13 cellular contexts compared by ENCODE assay signal in the genomic region with DNA sequence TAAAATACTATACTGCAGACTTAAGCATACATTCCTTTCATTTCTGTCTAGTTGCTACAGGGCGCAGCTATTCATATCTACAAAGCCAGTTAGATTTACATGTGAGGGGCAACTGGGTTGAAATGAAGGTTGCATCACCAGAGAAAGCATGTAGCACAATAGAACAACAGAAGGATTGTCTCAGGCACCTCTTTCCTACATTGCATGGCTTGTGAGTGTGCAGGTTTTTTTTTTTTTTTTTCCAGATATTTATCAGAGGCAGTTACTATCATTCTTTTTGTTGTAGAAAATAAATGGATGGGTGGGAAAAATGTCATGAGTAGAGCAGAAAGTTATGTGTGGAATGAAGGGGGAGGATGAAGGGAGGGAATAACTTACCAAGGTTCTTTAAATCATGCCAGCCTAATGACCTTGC.
A peak's percentile ranks its signal among the peaks of the same experiment; 100 is the strongest.
DNase-seq lines count a peak whose midpoint lies in the region; ATAC-seq and TF ChIP-seq lines count a peak whose summit lies in the region.
"Had no signal": no experiment of that assay in that cellular context is flagged by ENCODE, and none has a peak within 500 bp of the region (broad histone marks: within the 10 kb centered on the region; RNA-seq: fewer than 3 reads in every experiment).

No MANE protein-coding gene starts in this region.

- DNase-seq in A172 (ENCODE audit: low spot score) (peak; percentile 93), HK-2 (ENCODE audit: unreplicated experiment) (peak; percentile 20), astrocyte of the hippocampus (ENCODE audit: low read depth, low spot score) (peak; percentile 72), islet precursor cell (peak; percentile 76), BE2C (no peak), adrenal gland (no peak), NAMALWA (ENCODE audit: low spot score) (no peak)
- DNase-seq: activated T-cell treated with anti-CD3 and anti-CD28 coated beads for 4 hours; left cardiac atrium; NCI-H1694; spleen; stimulated activated naive B cell treated with anti-CD40 and anti-IgM and Interleukin-4, amounts not matched to agents 10 μg/mL and 1 μg/mL and 100 μg/mL, for 72 hours had no signal

- 0 to 50% (median 35%) methylated on average over 1 of the region's 1 CpG for WGBS in adrenal gland, 4 donors

- H3K27ac ChIP-seq in adrenal gland: no peak overlapping the region
- H3K27ac ChIP-seq: spleen had no signal

- H3K4me1 ChIP-seq in BE2C: peaks cover 12% of the 10 kb centered on the region
- no peaks in the 10 kb centered on the region for H3K4me1 ChIP-seq in adrenal gland (replicated peaks in 1 of 2)
- H3K4me1 ChIP-seq: spleen had no signal

- ATAC-seq in GM18909 (IDR thresholded peaks at IDR 0.05; ENCODE audit: poor library complexity, unreplicated experiment): no peak
- ATAC-seq: stimulated activated naive B cell treated with anti-CD40 and anti-IgM and Interleukin-4, amounts not matched to agents 10 μg/mL and 1 μg/mL and 100 μg/mL, for 72 hours had no signal

- TF ChIP-seq CTCF in BE2C (IDR thresholded peaks at IDR 0.05; ENCODE audit: low read depth, low read length) (no peak), adrenal gland (IDR thresholded peaks at IDR 0.05) (no peak)

- intact Hi-C loops in adrenal gland (cut with DNase I): no loop called here

- no peaks in the 10 kb centered on the region for H3K27me3 ChIP-seq in BE2C
- H3K27me3 ChIP-seq in adrenal gland: no peaks in the 10 kb centered on the region
- H3K27me3 ChIP-seq: spleen had no signal

- no peak for TF ChIP-seq POLR2A in adrenal gland (IDR thresholded peaks at IDR 0.05)

- H3K9me3 ChIP-seq in BE2C (no peaks in the 10 kb centered on the region), adrenal gland (replicated peaks in 1 of 3) (no peaks in the 10 kb centered on the region)
- H3K9me3 ChIP-seq: spleen had no signal

- H3K4me3 ChIP-seq in BE2C (ENCODE audit: low read depth, low read length): no peak overlapping the region
- H3K4me3 ChIP-seq in adrenal gland: no peak overlapping the region
- H3K4me3 ChIP-seq: spleen had no signal

- H3K36me3 ChIP-seq in BE2C (no peaks in the 10 kb centered on the region), adrenal gland (replicated peaks in 1 of 2) (no peaks in the 10 kb centered on the region)
- H3K36me3 ChIP-seq: spleen had no signal

Comparison
In these comparisons a context has a peak if more than half of its experiments do, and no peak if none do; other contexts are left out.
1. DNase-seq: peak in A172 (single experiment), HK-2 (single experiment), astrocyte of the hippocampus (single experiment) and islet precursor cell (single experiment); none in BE2C (single experiment), adrenal gland (0 of 7) and NAMALWA (single experiment).